Comparison of ENCODE assay signal across 8 cellular contexts in the genomic region with DNA sequence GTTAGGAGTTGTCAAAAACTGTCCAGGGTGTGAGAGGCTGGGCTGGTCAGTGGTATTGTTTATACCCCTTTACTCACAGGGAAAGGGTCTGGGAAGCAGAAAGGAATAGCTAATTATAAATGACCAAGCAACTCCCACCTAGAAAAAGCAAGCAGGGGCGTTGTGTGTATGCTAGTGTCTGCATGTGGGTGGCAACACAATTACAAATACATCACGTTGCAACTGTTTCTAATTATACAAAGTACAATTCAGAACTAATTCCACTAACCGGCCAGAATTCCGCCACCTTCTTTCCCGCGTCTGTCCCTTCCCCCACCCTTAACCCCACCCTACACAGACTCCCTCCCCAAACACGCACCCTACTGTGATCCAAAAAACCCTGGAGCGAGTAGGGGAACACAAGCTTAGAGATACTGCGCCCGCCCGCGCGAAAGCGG. TPM values are rescaled to one million over a fixed set of nuclear protein-coding genes. Genes with fewer than 3 reads are reported as not detected.
A peak's percentile ranks its signal among the peaks of the same experiment; 100 is the strongest.
DNase-seq lines count a peak whose midpoint lies in the region; ATAC-seq and TF ChIP-seq lines count a peak whose summit lies in the region.

No MANE protein-coding gene starts in this region.

- peaks cover 75% of the 10 kb centered on the region for H3K27me3 Mint-ChIP-seq in activated CD4-positive, alpha-beta T cell treated with anti-CD3 and anti-CD28 coated beads, Interleukin-2, amount 10 ng/mL, durations not matched to agents 7 days and 5 days

- H3K36me3 Mint-ChIP-seq in activated CD4-positive, alpha-beta T cell treated with anti-CD3 and anti-CD28 coated beads, Interleukin-2, amount 10 ng/mL, durations not matched to agents 7 days and 5 days (ENCODE audit: low read depth), result peaks cover 2% of the 10 kb centered on the region

- H3K4me3 Mint-ChIP-seq in activated CD4-positive, alpha-beta T cell treated with anti-CD3 and anti-CD28 coated beads, Interleukin-2, amount 10 ng/mL, durations not matched to agents 7 days and 5 days, result peak overlapping the region; percentile 87

- H3K27ac ChIP-seq in right lobe of liver (no peak overlapping the region), testis (no peak overlapping the region)

- H3K36me3 ChIP-seq in adipocyte (ENCODE audit: control insufficient read depth, insufficient read depth, low read length, severe bottlenecking), result no peaks in the 10 kb centered on the region
- H3K36me3 ChIP-seq in right lobe of liver, result no peaks in the 10 kb centered on the region
- H3K36me3 ChIP-seq in testis (ENCODE audit: low read depth, missing control alignments), result no peaks in the 10 kb centered on the region

- no peak overlapping the region for H3K27ac Mint-ChIP-seq in activated CD4-positive, alpha-beta T cell treated with anti-CD3 and anti-CD28 coated beads, Interleukin-2, amount 10 ng/mL, durations not matched to agents 7 days and 5 days

- POLR2A ChIA-PET in activated CD4-positive, alpha-beta T cell treated with anti-CD3 and anti-CD28 coated beads, Interleukin-2, amount 10 ng/mL, durations not matched to agents 7 days and 5 days (lab: Charles Lee), result no interaction called here

- WGBS in right lobe of liver (ENCODE audit: insufficient coverage, low coverage, low lambda C conversion rate, missing lambda C conversion rate), result 4% methylated on average over 13 of the region's 14 CpGs
- WGBS in testis, 2 donors, result 0 to 4% methylated on average over 14 of the region's 14 CpGs

- intact Hi-C loops in right lobe of liver (cut with DNase I), result no loop called here
- intact Hi-C loops in testis (cut with DNase I; ENCODE audit: low total_unique reads), result no loop called here

- H3K4me1 ChIP-seq in adipocyte (ENCODE audit: control insufficient read depth, insufficient read depth, low read length) (peaks cover 27% of the 10 kb centered on the region), right lobe of liver (peaks cover 0 to 16% (median 0%) of the 10 kb centered on the region in 4 donors), testis (peaks cover 11% of the 10 kb centered on the region)

- H3K9me3 ChIP-seq in adipocyte (ENCODE audit: control insufficient read depth, low read length) (no peaks in the 10 kb centered on the region), right lobe of liver (no peaks in the 10 kb centered on the region), testis (no peaks in the 10 kb centered on the region)

- peak overlapping the region; percentile 46 for H3K9ac ChIP-seq in adipocyte (ENCODE audit: low read length)

- ATAC-seq in right lobe of liver (no peak), GM21528 (IDR thresholded peaks at IDR 0.05; ENCODE audit: low FRiP score, unreplicated experiment) (no peak), HG02759 (IDR thresholded peaks at IDR 0.05; ENCODE audit: unreplicated experiment) (no peak)

- H3K4me3 ChIP-seq in adipocyte (ENCODE audit: low read length), result peak overlapping the region; percentile 98
- peak overlapping the region; percentile 55 to 93 (median 78) for H3K4me3 ChIP-seq in right lobe of liver
- peak overlapping the region; percentile 59 to 66 for H3K4me3 ChIP-seq in testis

- TF ChIP-seq CTCF in right lobe of liver (IDR thresholded peaks at IDR 0.05), result no peak
- no peak for TF ChIP-seq CTCF in testis (IDR thresholded peaks at IDR 0.05)

- TF ChIP-seq POLR2A in right lobe of liver (IDR thresholded peaks at IDR 0.05) (no peak), testis (IDR thresholded peaks at IDR 0.05) (no peak)

- H3K9me3 Mint-ChIP-seq in activated CD4-positive, alpha-beta T cell treated with anti-CD3 and anti-CD28 coated beads, Interleukin-2, amount 10 ng/mL, durations not matched to agents 7 days and 5 days, result no peaks in the 10 kb centered on the region

- DNase-seq in activated CD4-positive, alpha-beta T cell treated with anti-CD3 and anti-CD28 coated beads, Interleukin-2, amount 10 ng/mL, durations not matched to agents 7 days and 5 days, result no peak
- no peak for DNase-seq in activated CD4-positive, alpha-beta T cell treated with anti-CD3 and anti-CD28 coated beads for 1 hour
- DNase-seq in adipocyte (ENCODE audit: low read depth), result peak; percentile 45
- DNase-seq in right lobe of liver, result no peak
- peak; percentile 28 for DNase-seq in testis
- DNase-seq in NK-92 treated with Interleukin-12 subunit alpha and Interleukin-12 subunit beta, amount 100 ng/mL, for 24 hours (lab: John Stamatoyannopoulos, UW), result no peak

- CTCF ChIA-PET in activated CD4-positive, alpha-beta T cell treated with anti-CD3 and anti-CD28 coated beads, Interleukin-2, amount 10 ng/mL, durations not matched to agents 7 days and 5 days (lab: Charles Lee), result interaction anchor here (0.7 to 2.1 kb wide), 5 partner anchors 8 to 377 kb away, joined by 3 to 6 read pairs (median 3); no protein-coding TSS in a partner anchor

- H3K4me1 Mint-ChIP-seq in activated CD4-positive, alpha-beta T cell treated with anti-CD3 and anti-CD28 coated beads, Interleukin-2, amount 10 ng/mL, durations not matched to agents 7 days and 5 days, result peaks cover 25% of the 10 kb centered on the region

- no peaks in the 10 kb centered on the region for H3K27me3 ChIP-seq in adipocyte (replicated peaks; ENCODE audit: control insufficient read depth, insufficient read depth, low read length)
- H3K27me3 ChIP-seq in right lobe of liver, result no peaks in the 10 kb centered on the region
- no peaks in the 10 kb centered on the region for H3K27me3 ChIP-seq in testis

RNA-seq across cellular contexts. Expression of a gene that starts 2.2 kb away (rescaled TPM):
- total RNA-seq in activated CD4-positive, alpha-beta T cell treated with anti-CD3 and anti-CD28 coated beads, Interleukin-2, amount 10 ng/mL, durations not matched to agents 7 days and 5 days, result 1 to 10 TPM; 6.6 to 7.4 TPM
- total RNA-seq in right lobe of liver (1 to 10 TPM; 1.2 to 5.7 (median 2.9) TPM), testis (10 to 100 TPM; 14.6 to 41.6 TPM)
- 26.4 TPM for polyA plus RNA-seq in testis (ENCODE audit: insufficient read depth, low read depth, low replicate concordance)

RNA-seq across cellular contexts. Expression of a gene that starts 34.6 kb away (rescaled TPM):
- 10 to 100 TPM; 15.9 to 21.3 TPM for total RNA-seq in activated CD4-positive, alpha-beta T cell treated with anti-CD3 and anti-CD28 coated beads, Interleukin-2, amount 10 ng/mL, durations not matched to agents 7 days and 5 days
- 10 to 100 TPM in 4 of 6 experiments, 1 to 10 TPM in 2; 5.8 to 13.6 (median 10.5) TPM for total RNA-seq in right lobe of liver
- total RNA-seq in testis, result 10 to 100 TPM; 35.6 to 38.0 TPM
- 19.2 TPM for polyA plus RNA-seq in testis (ENCODE audit: insufficient read depth, low read depth, low replicate concordance)

Comparison
In these comparisons a context has a peak if more than half of its experiments do, and no peak if none do; other contexts are left out.
1. DNase-seq: peak in adipocyte (single experiment) and testis (single experiment); none in activated CD4-positive, alpha-beta T cell treated with anti-CD3 and anti-CD28 coated beads, Interleukin-2, amount 10 ng/mL, durations not matched to agents 7 days and 5 days (single experiment), activated CD4-positive, alpha-beta T cell treated with anti-CD3 and anti-CD28 coated beads for 1 hour (single experiment), right lobe of liver (0 of 3) and NK-92 treated with Interleukin-12 subunit alpha and Interleukin-12 subunit beta, amount 100 ng/mL, for 24 hours (single experiment).
2. Peak in every context shown above with its lines, with median percentiles within 50 percentile points of each other: H3K4me3 ChIP-seq.